ENCODE assay signal across 13 cellular contexts in the genomic region with DNA sequence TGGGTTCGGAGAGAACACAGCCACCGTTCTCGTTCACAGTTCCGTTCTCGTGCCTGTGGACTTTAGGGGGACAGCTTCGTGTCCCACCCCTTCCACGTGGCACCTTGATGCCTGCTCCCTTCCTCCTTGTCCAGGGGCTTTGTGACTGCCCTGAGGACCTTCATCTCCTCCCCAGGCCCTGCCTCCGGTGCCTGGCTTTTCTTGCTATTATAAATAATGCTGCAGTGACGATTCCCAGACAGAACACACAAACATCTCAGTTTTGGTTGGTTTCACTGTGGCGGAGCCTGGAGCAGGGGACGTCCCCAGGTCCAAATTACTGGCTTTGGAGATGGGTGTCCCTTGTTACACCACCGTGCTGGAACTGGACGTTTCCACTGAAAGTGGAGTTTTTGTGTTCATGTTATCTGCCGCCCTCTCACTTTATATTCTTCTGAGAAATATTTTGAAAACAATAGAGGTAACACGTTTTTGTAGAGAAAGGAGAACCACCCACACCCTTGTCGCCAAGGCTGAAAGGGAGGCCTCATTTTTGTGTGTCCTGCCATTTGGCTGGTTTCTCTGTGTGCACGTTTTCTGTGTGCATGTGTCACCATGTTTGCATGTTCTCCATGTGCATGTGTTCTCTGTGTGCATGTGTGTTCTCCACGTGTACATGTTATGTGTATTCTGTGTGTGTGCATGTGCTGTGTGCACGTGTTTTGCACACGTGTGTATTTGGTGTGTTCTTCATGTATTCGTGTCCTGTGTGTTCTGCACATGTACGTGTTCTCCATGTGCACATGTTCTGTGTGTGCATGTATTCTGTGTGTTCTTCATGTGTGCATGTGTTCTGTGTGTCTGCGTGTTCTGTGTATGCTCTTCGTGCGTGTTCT. TPM values are rescaled to one million over a fixed set of nuclear protein-coding genes. Genes with fewer than 3 reads are reported as not detected.
A peak's percentile ranks its signal among the peaks of the same experiment; 100 is the strongest.
DNase-seq lines count a peak whose midpoint lies in the region; ATAC-seq and TF ChIP-seq lines count a peak whose summit lies in the region.
"Had no signal": no experiment of that assay in that cellular context is flagged by ENCODE, and none has a peak within 500 bp of the region (broad histone marks: within the 10 kb centered on the region; RNA-seq: fewer than 3 reads in every experiment).

No MANE protein-coding gene starts in this region.

- H3K4me1 ChIP-seq in BE2C (peaks cover 24% of the 10 kb centered on the region), left ventricle myocardium inferior (peaks cover 80% of the 10 kb centered on the region), rectal smooth muscle tissue (ENCODE audit: control insufficient read depth, insufficient read depth, low read length) (peaks cover 39% of the 10 kb centered on the region)

- H3K27me3 Mint-ChIP-seq in WTC11 (ENCODE audit: low read depth) = no peaks in the 10 kb centered on the region

- TF ChIP-seq CTCF in BE2C (IDR thresholded peaks at IDR 0.05; ENCODE audit: low read depth, low read length) = no peak
- TF ChIP-seq CTCF in WTC11 (IDR thresholded peaks at IDR 0.05) = no peak
- no peak for TF ChIP-seq CTCF in left ventricle myocardium inferior (IDR thresholded peaks at IDR 0.05; ENCODE audit: borderline replicate concordance)
- no peak for TF ChIP-seq CTCF in GM10266 (IDR thresholded peaks at IDR 0.05; ENCODE audit: control insufficient read depth, insufficient read depth, low read depth, missing control alignments)
- no peak for TF ChIP-seq CTCF in foreskin fibroblast (IDR thresholded peaks at IDR 0.05; ENCODE audit: low read depth, low read length)

- H3K4me3 Mint-ChIP-seq in WTC11 = no peak overlapping the region

- peaks cover 7% of the 10 kb centered on the region; the same call in 1 of the 2 replicates for H3K36me3 Mint-ChIP-seq in WTC11

- H3K9me3 ChIP-seq in BE2C (no peaks in the 10 kb centered on the region), left ventricle myocardium inferior (replicated peaks) (no peaks in the 10 kb centered on the region)

- intact Hi-C loops in left ventricle myocardium inferior (cut with micrococcal nuclease) = no loop called here

- POLR2A ChIA-PET in WTC11 (lab: Charles Lee) = no interaction called here

- H3K4me1 Mint-ChIP-seq in WTC11 = peaks cover 5% of the 10 kb centered on the region; the same call in 1 of the 2 replicates

- no peaks in the 10 kb centered on the region for H3K27me3 ChIP-seq in BE2C
- H3K27me3 ChIP-seq in left ventricle myocardium inferior (ENCODE audit: low read depth) = no peaks in the 10 kb centered on the region
- no peaks in the 10 kb centered on the region for H3K27me3 ChIP-seq in rectal smooth muscle tissue (ENCODE audit: control insufficient read depth, insufficient read depth, low read length)

- H3K4me3 ChIP-seq in BE2C (ENCODE audit: low read depth, low read length) = 0 out of 2 replicates have a peak overlapping the region, but pooled peaks have one; percentile 1
- peak overlapping the region; percentile 51 for H3K4me3 ChIP-seq in left ventricle myocardium inferior
- peak overlapping the region; percentile 26 for H3K4me3 ChIP-seq in rectal smooth muscle tissue (ENCODE audit: low read length)
- no peak overlapping the region for H3K4me3 ChIP-seq in foreskin fibroblast (ENCODE audit: low read depth in 1 of 2, low read length in 2 of 2)

- peaks cover 9% of the 10 kb centered on the region for H3K9me3 Mint-ChIP-seq in WTC11

- no peaks in the 10 kb centered on the region for H3K36me3 ChIP-seq in BE2C
- no peaks in the 10 kb centered on the region for H3K36me3 ChIP-seq in left ventricle myocardium inferior
- no peaks in the 10 kb centered on the region for H3K36me3 ChIP-seq in rectal smooth muscle tissue (ENCODE audit: control insufficient read depth, insufficient read depth, low read length)

- ATAC-seq in WTC11 (no peak), HG02642 (IDR thresholded peaks at IDR 0.05; ENCODE audit: poor library complexity, unreplicated experiment) (no peak)

- H3K9ac ChIP-seq in rectal smooth muscle tissue (ENCODE audit: low read length) = no peak overlapping the region

- H3K27ac ChIP-seq in left ventricle myocardium inferior (replicated peaks) = peak overlapping the region; percentile 94
- H3K27ac ChIP-seq in rectal smooth muscle tissue (ENCODE audit: low read depth, low read length) = peak overlapping the region; percentile 74
- H3K27ac ChIP-seq: HL-60 had no signal

- DNase-seq in BE2C (no peak), WTC11 (ENCODE audit: low spot score) (no peak), left ventricle myocardium inferior (no peak), T-helper 1 cell (no peak), GM10266 (ENCODE audit: extremely low spot score) (no peak), foreskin fibroblast (no peak)
- DNase-seq: activated CD8-positive, alpha-beta memory T cell treated with anti-CD3 and anti-CD28 coated beads for 24 hours; mammary epithelial cell; MM.1S had no signal

- CTCF ChIA-PET in WTC11 (lab: Charles Lee) = interaction anchor here (1.1 kb wide), 1 partner anchor 95 kb away, joined by 3 read pairs; no protein-coding TSS in a partner anchor

- H3K27ac Mint-ChIP-seq in WTC11 = peak overlapping the region; percentile 64

TF ChIP-seq in WTC11, 78 proteins besides CTCF, POLR2A, EP300 and RAD21:
- TF ChIP-seq ZBTB21 (CRISPR knock-in tag; IDR thresholded peaks at IDR 0.05; ENCODE audit: borderline replicate concordance) (no peak), EMX1 (CRISPR knock-in tag; IDR thresholded peaks at IDR 0.05) (no peak), TEAD4 (CRISPR knock-in tag; IDR thresholded peaks at IDR 0.05) (no peak), ZNF317 (CRISPR knock-in tag; IDR thresholded peaks at IDR 0.05; ENCODE audit: borderline replicate concordance, low read depth) (no peak), ATF1 (CRISPR knock-in tag; IDR thresholded peaks at IDR 0.05) (no peak), FOXP1 (CRISPR knock-in tag; IDR thresholded peaks at IDR 0.05; ENCODE audit: borderline replicate concordance) (no peak)
- TF ChIP-seq, protein P1, sequence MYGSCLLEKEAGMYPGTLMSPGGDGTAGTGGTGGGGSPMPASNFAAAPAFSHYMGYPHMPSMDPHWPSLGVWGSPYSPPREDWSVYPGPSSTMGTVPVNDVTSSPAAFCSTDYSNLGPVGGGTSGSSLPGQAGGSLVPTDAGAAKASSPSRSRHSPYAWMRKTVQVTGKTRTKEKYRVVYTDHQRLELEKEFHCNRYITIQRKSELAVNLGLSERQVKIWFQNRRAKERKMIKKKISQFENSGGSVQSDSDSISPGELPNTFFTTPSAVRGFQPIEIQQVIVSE (CRISPR knock-in tag; IDR thresholded peaks at IDR 0.05; ENCODE audit: borderline replicate concordance) = no peak

RNA-seq across cellular contexts. Expression of gene WNK2, which starts 24.2 kb away (rescaled TPM):
- 7.2 TPM for polyA plus RNA-seq in BE2C (2012; ENCODE audit: insufficient read depth, insufficient read length, low read depth)
- total RNA-seq in WTC11 (2021) (113 to 121 TPM (median 120 TPM) in 3 replicates), left ventricle myocardium inferior (218 TPM)
- total RNA-seq: renal cortical epithelial cell had no signal

Comparison
In these comparisons a context has a peak if more than half of its experiments do, and no peak if none do; other contexts are left out.
1. H3K4me3 ChIP-seq: peak in BE2C (single experiment), left ventricle myocardium inferior (single experiment) and rectal smooth muscle tissue (single experiment); none in foreskin fibroblast (0 of 2).